In genomic region chr7:27179030-27179429, GRCh38 we compare ENCODE assay signal across 15 cellular contexts. TPM values are rescaled to one million over a fixed set of nuclear protein-coding genes. Genes with fewer than 3 reads are reported as not detected.
DNase-seq lines count a peak whose midpoint lies in the region; ATAC-seq and TF ChIP-seq lines count a peak whose summit lies in the region.
"Had no signal": no experiment of that assay in that cellular context is flagged by ENCODE, and none has a peak within 500 bp of the region (broad histone marks: within the 10 kb centered on the region; RNA-seq: fewer than 3 reads in every experiment).

No MANE protein-coding gene starts in this region.

- no peak overlapping the region for H3T11ph ChIP-seq in H9 (ENCODE audit: low read length)

- no peaks in the 10 kb centered on the region for H3K79me2 ChIP-seq in H9 (ENCODE audit: insufficient read depth, low read length)
- H3K79me2 ChIP-seq: parathyroid adenoma had no signal

- no peak overlapping the region for H2AK5ac ChIP-seq in H9 (ENCODE audit: insufficient read length, low read length)
- no peak overlapping the region for H2AK5ac ChIP-seq in neuronal stem cell (ENCODE audit: low read depth, low read length)

- H3K14ac ChIP-seq in H9 (ENCODE audit: insufficient read depth, low read length) (no peak overlapping the region), neuronal stem cell (ENCODE audit: low read length) (no peak overlapping the region)

- H2BK20ac ChIP-seq in H9 (ENCODE audit: low read depth, low read length, poor library complexity, severe bottlenecking), result no peak overlapping the region

- H4K8ac ChIP-seq in H9 (replicated peaks; ENCODE audit: insufficient read length, low read depth, low read length), result no peak overlapping the region
- no peak overlapping the region for H4K8ac ChIP-seq in neuronal stem cell (ENCODE audit: low read depth, low read length)

- H3K4me2 ChIP-seq in H9 (ENCODE audit: insufficient read depth, insufficient read length, low read length), result no peak overlapping the region
- H3K4me2 ChIP-seq in neuronal stem cell (ENCODE audit: insufficient read depth, low read length, poor library complexity, severe bottlenecking), result no peak overlapping the region

- H3K79me1 ChIP-seq in H9 (ENCODE audit: insufficient read depth, low read depth, low read length, poor library complexity, severe bottlenecking) (no peaks in the 10 kb centered on the region), neuronal stem cell (ENCODE audit: low read depth, low read length) (no peaks in the 10 kb centered on the region)

- no peak overlapping the region for H3K9ac ChIP-seq in H9 (ENCODE audit: extremely low read depth, insufficient read length, low read length)
- H3K9ac ChIP-seq in neuronal stem cell (ENCODE audit: low read depth, low read length, poor library complexity), result no peak overlapping the region
- H3K9ac ChIP-seq: parathyroid adenoma had no signal

- no peak for ATAC-seq in stimulated activated naive CD8-positive, alpha-beta T cell treated with anti-CD3 and anti-CD28 coated beads, Interleukin-15, Interleukin-2, amounts not matched to agents 100 U/mL and 50 U/mL, for 24 hours
- ATAC-seq in GM21390 (IDR thresholded peaks at IDR 0.05; ENCODE audit: unreplicated experiment), result no peak

- H3K4me1 Mint-ChIP-seq in H9 (peaks cover 3 to 16% of the 10 kb centered on the region in 2 experiments), mesothelial cell of epicardium (peaks cover 25% of the 10 kb centered on the region)

- no peaks in the 10 kb centered on the region for H3K36me3 ChIP-seq in neuronal stem cell (replicated peaks in 1 of 2; ENCODE audit: control insufficient read depth in 2 of 2, insufficient read depth in 2 of 2, low read length in 2 of 2)
- H3K36me3 ChIP-seq: left lung had no signal

- H3K9me3 Mint-ChIP-seq in H9 (peaks cover 2 to 14% of the 10 kb centered on the region in 2 experiments; a peak in 1 of 5 replicates), mesothelial cell of epicardium (no peaks in the 10 kb centered on the region)
- H3K9me3 Mint-ChIP-seq: activated B cell treated with CpG ODN at 0.5 μM for 24 hours had no signal

- H3K4me3 Mint-ChIP-seq in H9 (0 out of 5 replicates have a peak overlapping the region, but pooled peaks of 1 of the 2 experiments have one; percentile 31), mesothelial cell of epicardium (peak overlapping the region; percentile 69)

- H3K27me3 Mint-ChIP-seq in H9 (ENCODE audit: low read depth) (peaks cover 100% of the 10 kb centered on the region), mesothelial cell of epicardium (ENCODE audit: low read depth) (peaks cover 100% of the 10 kb centered on the region)

- no peak overlapping the region for H2BK12ac ChIP-seq in H9 (ENCODE audit: insufficient read length, low read depth, low read length)
- H2BK12ac ChIP-seq in neuronal stem cell (ENCODE audit: low read length), result no peak overlapping the region

- no peak overlapping the region for H4K91ac ChIP-seq in H9 (ENCODE audit: insufficient read length, low read depth, low read length)
- H4K91ac ChIP-seq in neuronal stem cell (ENCODE audit: low read depth, low read length, poor library complexity), result no peak overlapping the region

- no peaks in the 10 kb centered on the region for H4K20me1 ChIP-seq in H9 (ENCODE audit: control insufficient read depth, insufficient read depth, insufficient read length)

- no peak overlapping the region for H3K4ac ChIP-seq in H9 (ENCODE audit: low read depth, low read length)
- H3K4ac ChIP-seq in neuronal stem cell (ENCODE audit: low read length), result no peak overlapping the region

- H3K4me1 ChIP-seq in H9 (ENCODE audit: insufficient read depth, low read length) (no peaks in the 10 kb centered on the region), neuronal stem cell (ENCODE audit: control insufficient read depth in 2 of 2, insufficient read depth in 1 of 2, low read depth in 1 of 2, low read length in 2 of 2) (peaks cover 0 to 1% of the 10 kb centered on the region in 2 donors)
- H3K4me1 ChIP-seq: parathyroid adenoma had no signal

- DNase-seq in H9, result peak; percentile 26
- DNase-seq in mesothelial cell of epicardium (ENCODE audit: low spot score in 2 of 2, unreplicated experiment in 2 of 2), result no peak
- peak; percentile 0 for DNase-seq in stimulated activated naive CD8-positive, alpha-beta T cell treated with anti-CD3 and anti-CD28 coated beads, Interleukin-15, Interleukin-2, amounts not matched to agents 100 U/mL and 50 U/mL, for 24 hours
- no peak for DNase-seq in T-helper 1 cell
- no peak for DNase-seq in ACHN
- DNase-seq in neuronal stem cell (ENCODE audit: low spot score), result no peak
- DNase-seq: NCI-H1436 treated with DMSO at 0.1 percent for 48 hours, SIG-M5 had no signal

- H2AFZ ChIP-seq in H9 (ENCODE audit: low read length) (no peak overlapping the region), neuronal stem cell (ENCODE audit: low read length) (no peak overlapping the region)
- H2AFZ ChIP-seq: parathyroid adenoma had no signal

- H3K36me3 Mint-ChIP-seq in H9 (ENCODE audit: insufficient read depth in 1 of 3, low read depth in 3 of 3) (no peaks in the 10 kb centered on the region; a peak in 2 of 7 replicates), mesothelial cell of epicardium (no peaks in the 10 kb centered on the region)

- TF ChIP-seq CTCF in H9 (conservative IDR thresholded peaks at IDR 0.05), result no peak
- TF ChIP-seq CTCF in VCaP (conservative IDR thresholded peaks at IDR 0.05), result no peak
- no peak for TF ChIP-seq CTCF in mesothelial cell of epicardium (IDR thresholded peaks at IDR 0.05; ENCODE audit: unreplicated experiment)

- H3K18ac ChIP-seq in H9 (ENCODE audit: insufficient read length, low read depth, low read length) (no peak overlapping the region), neuronal stem cell (ENCODE audit: low read length) (no peak overlapping the region)

- H2BK5ac ChIP-seq in H9 (ENCODE audit: insufficient read length, low read length) (no peak overlapping the region), neuronal stem cell (ENCODE audit: low read length) (no peak overlapping the region)

- no CpG with 5 or more reads among the region's 14 CpGs for WGBS in H9 (ENCODE audit: extremely low coverage, insufficient read length, low lambda C conversion rate)
- WGBS in neuronal stem cell (ENCODE audit: extremely low coverage in 2 of 2, insufficient read length in 2 of 2, insufficient replicate concordance in 1 of 2), 2 donors, result no CpG with 5 or more reads among the region's 14 CpGs

- no peak overlapping the region for H2BK15ac ChIP-seq in H9 (ENCODE audit: low read depth, low read length)
- H2BK15ac ChIP-seq in neuronal stem cell (ENCODE audit: low read length), result no peak overlapping the region

- H3K27ac Mint-ChIP-seq in H9, result no peak overlapping the region
- peak overlapping the region; percentile 88 for H3K27ac Mint-ChIP-seq in mesothelial cell of epicardium
- H3K27ac Mint-ChIP-seq: activated B cell treated with CpG ODN at 0.5 μM for 24 hours had no signal

- H3K23ac ChIP-seq in H9 (ENCODE audit: insufficient read length, low read depth, low read length), result no peak overlapping the region
- H3K23ac ChIP-seq in neuronal stem cell (ENCODE audit: low read depth, low read length, poor library complexity), result no peak overlapping the region

- peaks cover 99% of the 10 kb centered on the region for H3K27me3 ChIP-seq in H9 (ENCODE audit: insufficient read depth, low read length)
- peaks cover 60 to 99% (median 96%) of the 10 kb centered on the region in 3 experiments for H3K27me3 ChIP-seq in neuronal stem cell (ENCODE audit: control insufficient read depth in 3 of 3, insufficient read depth in 3 of 3, low read depth in 1 of 3, low read length in 3 of 3)

- in situ Hi-C loops in ACHN (cut with HindIII; ENCODE audit: low pct_ligation_motif_present, low pct_unique_long_range_greater_than_20kb, low sequenced_read_pairs), result no loop called here

- H3K56ac ChIP-seq in H9 (ENCODE audit: insufficient read length, low read depth, low read length), result no peak overlapping the region

- H3K9me3 ChIP-seq in H9 (ENCODE audit: control insufficient read depth, low read depth, low read length), result no peaks in the 10 kb centered on the region
- peaks cover 2 to 14% of the 10 kb centered on the region in 2 donors for H3K9me3 ChIP-seq in neuronal stem cell (replicated peaks in 1 of 2; ENCODE audit: control insufficient read depth in 2 of 2, insufficient read depth in 1 of 2, low read depth in 1 of 2, low read length in 2 of 2)
- H3K9me3 ChIP-seq: left lung had no signal

- no peak overlapping the region for H2BK120ac ChIP-seq in H9 (ENCODE audit: low read depth, low read length, poor library complexity, severe bottlenecking)
- H2BK120ac ChIP-seq in neuronal stem cell (ENCODE audit: low read depth, low read length), result no peak overlapping the region

- H3K23me2 ChIP-seq in H9 (ENCODE audit: insufficient read length, low read depth, low read length, poor library complexity, severe bottlenecking), result no peaks in the 10 kb centered on the region

- no peak overlapping the region for H4K5ac ChIP-seq in H9 (ENCODE audit: insufficient read length, low read depth, low read length)

- no peak overlapping the region for H3K4me3 ChIP-seq in neuronal stem cell (ENCODE audit: low read length in 2 of 2)
- H3K4me3 ChIP-seq: left lung had no signal

- H3K27ac ChIP-seq in H9 (ENCODE audit: insufficient read length, low read depth, low read length) (no peak overlapping the region), VCaP (peak overlapping the region; percentile 99), neuronal stem cell (replicated peaks; ENCODE audit: low read length) (no peak overlapping the region)
- H3K27ac ChIP-seq: left lung, parathyroid adenoma had no signal

RNA-seq across cellular contexts. Expression of gene HOXA10, which starts 4.9 kb away (rescaled TPM):
- total RNA-seq in H9 (2021) (not detected in 2 replicates), mesothelial cell of epicardium (13.1 to 14.4 TPM (median 13.8 TPM) in 3 replicates)
- not detected for polyA plus RNA-seq in neuronal stem cell (2013, experiment 1 of 2)
- not detected for polyA plus RNA-seq in neuronal stem cell (2013, experiment 2 of 2)

RNA-seq across cellular contexts. Expression of gene HOXA11, which starts 6.0 kb away (rescaled TPM):
- total RNA-seq in H9 (2021) (not detected in 2 replicates), mesothelial cell of epicardium (3.3 to 4.2 TPM (median 3.9 TPM) in 3 replicates)
- polyA plus RNA-seq in neuronal stem cell (2013, experiment 1 of 2), result not detected
- not detected for polyA plus RNA-seq in neuronal stem cell (2013, experiment 2 of 2)
- total RNA-seq: activated B cell treated with CpG ODN at 0.5 μM for 24 hours had no signal

RNA-seq across cellular contexts. Expression of gene HOXA9, which starts 13.7 kb away (rescaled TPM):
- total RNA-seq in H9 (2021) (not detected in 2 replicates), mesothelial cell of epicardium (10.8 to 14.5 TPM (median 13.2 TPM) in 3 replicates)
- polyA plus RNA-seq in neuronal stem cell (2013, experiment 1 of 2), result not detected
- not detected for polyA plus RNA-seq in neuronal stem cell (2013, experiment 2 of 2)
- total RNA-seq: activated B cell treated with CpG ODN at 0.5 μM for 24 hours had no signal

RNA-seq across cellular contexts. Expression of gene HOXA13, which starts 20.9 kb away (rescaled TPM):
- total RNA-seq in H9 (2021), result not detected in 2 replicates
- 6.9 to 7.7 TPM (median 7.5 TPM) in 3 replicates for total RNA-seq in mesothelial cell of epicardium
- not detected for polyA plus RNA-seq in neuronal stem cell (2013, experiment 1 of 2)
- polyA plus RNA-seq in neuronal stem cell (2013, experiment 2 of 2), result not detected
- total RNA-seq: activated B cell treated with CpG ODN at 0.5 μM for 24 hours, aorta, glomerular endothelial cell, left lung had no signal

RNA-seq across cellular contexts. Expression of gene HOXA7, which starts 22.6 kb away (rescaled TPM):
- total RNA-seq in H9 (2021), result not detected in 2 replicates
- 17.4 to 18.9 TPM (median 17.9 TPM) in 3 replicates for total RNA-seq in mesothelial cell of epicardium
- not detected for polyA plus RNA-seq in neuronal stem cell (2013, experiment 1 of 2)
- not detected for polyA plus RNA-seq in neuronal stem cell (2013, experiment 2 of 2)
- total RNA-seq: activated B cell treated with CpG ODN at 0.5 μM for 24 hours had no signal

Comparison
In these comparisons a context has a peak if more than half of its experiments do, and no peak if none do; other contexts are left out.
1. DNase-seq: peak in H9 (single experiment) and stimulated activated naive CD8-positive, alpha-beta T cell treated with anti-CD3 and anti-CD28 coated beads, Interleukin-15, Interleukin-2, amounts not matched to agents 100 U/mL and 50 U/mL, for 24 hours (single experiment); none in mesothelial cell of epicardium (0 of 2), T-helper 1 cell (0 of 5), ACHN (single experiment) and neuronal stem cell (single experiment).
2. RNA of gene HOXA10, which starts 4.9 kb away (total RNA-seq): 13.1 to 14.4 TPM in mesothelial cell of epicardium; not detected in H9; every median in the first group is over 10 times any median in the second.
3. RNA of gene HOXA9, which starts 13.7 kb away (total RNA-seq): 10.8 to 14.5 TPM in mesothelial cell of epicardium; not detected in H9; every median in the first group is over 10 times any median in the second.